13 cellular contexts compared by ENCODE assay signal in the genomic region with DNA sequence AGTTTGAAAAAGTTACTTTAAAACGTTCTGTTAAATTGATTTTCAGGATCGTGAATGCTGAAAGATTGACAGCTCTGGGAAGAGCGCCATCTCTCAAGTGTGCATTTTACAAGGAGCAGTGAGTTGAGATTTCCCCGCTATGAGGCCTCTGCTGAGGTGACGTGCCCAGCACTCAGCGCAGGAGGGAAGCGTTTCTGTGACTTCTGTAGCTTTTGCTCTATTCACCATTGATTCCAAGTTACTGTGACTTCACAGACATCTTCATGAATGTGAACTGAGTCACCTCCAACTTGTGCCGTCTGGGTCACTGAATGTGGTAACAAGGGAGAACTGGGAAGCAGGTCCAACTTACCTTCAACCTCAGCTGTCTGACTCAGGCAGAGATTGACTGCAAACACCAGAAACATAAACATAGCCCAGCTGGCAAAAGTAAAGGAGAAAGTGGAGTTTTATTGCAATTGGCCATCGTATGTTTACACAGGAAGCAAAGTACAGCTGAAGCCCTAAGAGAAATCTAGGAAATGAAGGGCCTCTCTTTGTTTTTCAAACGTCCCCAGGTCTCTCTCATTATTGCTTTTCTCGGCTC.
DNase-seq lines count a peak whose midpoint lies in the region; ATAC-seq and TF ChIP-seq lines count a peak whose summit lies in the region.
"Had no signal": no experiment of that assay in that cellular context is flagged by ENCODE, and none has a peak within 500 bp of the region (broad histone marks: within the 10 kb centered on the region; RNA-seq: fewer than 3 reads in every experiment).

No MANE protein-coding gene starts in this region.

- peaks cover 5% of the 10 kb centered on the region for H3K27me3 Mint-ChIP-seq in nephron (ENCODE audit: low read depth)
- H3K27me3 Mint-ChIP-seq in stimulated activated naive CD8-positive, alpha-beta T cell treated with anti-CD3 and anti-CD28 coated beads, Interleukin-15, amount 100 ng/mL, for 72 hours: no peaks in the 10 kb centered on the region
- H3K27me3 Mint-ChIP-seq: activated naive CD8-positive, alpha-beta T cell had no signal

- TF ChIP-seq CTCF in choroid plexus epithelial cell (conservative IDR thresholded peaks at IDR 0.05; ENCODE audit: low read depth, low read length) (no peak), nephron (IDR thresholded peaks at IDR 0.05; ENCODE audit: unreplicated experiment in 3 of 3) (no peak)

- no peak overlapping the region for H3K4me3 ChIP-seq in choroid plexus epithelial cell (ENCODE audit: low read depth, low read length)

- peak overlapping the region; percentile 88 to 94 (median 91) for H3K27ac Mint-ChIP-seq in nephron
- peak overlapping the region in 1 of 2 donors; percentile 60 for H3K27ac Mint-ChIP-seq in stimulated activated naive CD8-positive, alpha-beta T cell treated with anti-CD3 and anti-CD28 coated beads, Interleukin-15, amount 100 ng/mL, for 72 hours
- H3K27ac Mint-ChIP-seq: activated naive CD8-positive, alpha-beta T cell; WTC11 had no signal

- DNase-seq in AG20443 (ENCODE audit: low spot score) (peak; percentile 21), HuH-7 (ENCODE audit: low spot score) (peak; percentile 23), choroid plexus epithelial cell (ENCODE audit: low read depth) (peak; percentile 82), NCI-H187 treated with DMSO at 0.1 percent for 48 hours (lab: John Stamatoyannopoulos, UW) (no peak)
- DNase-seq in stimulated activated naive CD8-positive, alpha-beta T cell treated with anti-CD3 and anti-CD28 coated beads, Interleukin-15, amount 100 ng/mL, for 72 hours: no peak
- DNase-seq: Kasumi-1; OCI-M1; stimulated activated CD4-positive, alpha-beta T cell treated with anti-CD3 and anti-CD28 coated beads, Interleukin-2, amount 100 ng/mL, for 24 hours had no signal

- H3K36me3 Mint-ChIP-seq in nephron (ENCODE audit: low read depth): no peaks in the 10 kb centered on the region
- H3K36me3 Mint-ChIP-seq: activated naive CD8-positive, alpha-beta T cell had no signal

- no peak for ATAC-seq in stimulated activated naive CD8-positive, alpha-beta T cell treated with anti-CD3 and anti-CD28 coated beads, Interleukin-15, amount 100 ng/mL, for 72 hours
- no peak for ATAC-seq in HG02798 (IDR thresholded peaks at IDR 0.05; ENCODE audit: poor library complexity, unreplicated experiment)
- ATAC-seq in HG03039 (IDR thresholded peaks at IDR 0.05; ENCODE audit: unreplicated experiment): no peak
- ATAC-seq: WTC11 had no signal

- peaks cover 11% of the 10 kb centered on the region for H3K4me1 Mint-ChIP-seq in nephron
- no peaks in the 10 kb centered on the region for H3K4me1 Mint-ChIP-seq in stimulated activated naive CD8-positive, alpha-beta T cell treated with anti-CD3 and anti-CD28 coated beads, Interleukin-15, amount 100 ng/mL, for 72 hours

- peak overlapping the region in 2 of 3 experiments; percentile 7 to 41 for H3K4me3 Mint-ChIP-seq in nephron
- no peak overlapping the region for H3K4me3 Mint-ChIP-seq in stimulated activated naive CD8-positive, alpha-beta T cell treated with anti-CD3 and anti-CD28 coated beads, Interleukin-15, amount 100 ng/mL, for 72 hours
- H3K4me3 Mint-ChIP-seq: activated naive CD8-positive, alpha-beta T cell; WTC11 had no signal

- no peaks in the 10 kb centered on the region for H3K9me3 Mint-ChIP-seq in nephron
- H3K9me3 Mint-ChIP-seq in stimulated activated naive CD8-positive, alpha-beta T cell treated with anti-CD3 and anti-CD28 coated beads, Interleukin-15, amount 100 ng/mL, for 72 hours: no peaks in the 10 kb centered on the region

Comparison
In these comparisons a context has a peak if more than half of its experiments do, and no peak if none do; other contexts are left out.
1. DNase-seq: peak in AG20443 (single experiment), HuH-7 (single experiment) and choroid plexus epithelial cell (single experiment); none in stimulated activated naive CD8-positive, alpha-beta T cell treated with anti-CD3 and anti-CD28 coated beads, Interleukin-15, amount 100 ng/mL, for 72 hours (0 of 2) and NCI-H187 treated with DMSO at 0.1 percent for 48 hours (single experiment).
2. H3K4me3 Mint-ChIP-seq: peak in nephron (2 of 3); none in stimulated activated naive CD8-positive, alpha-beta T cell treated with anti-CD3 and anti-CD28 coated beads, Interleukin-15, amount 100 ng/mL, for 72 hours (0 of 2).